In genomic region chr1:38489844-38490270, GRCh38 we compare ENCODE assay signal across 8 cellular contexts.
A peak's percentile ranks its signal among the peaks of the same experiment; 100 is the strongest.
DNase-seq lines count a peak whose midpoint lies in the region; ATAC-seq and TF ChIP-seq lines count a peak whose summit lies in the region.

No MANE protein-coding gene starts in this region.

- peaks cover 21% of the 10 kb centered on the region for H3K27me3 Mint-ChIP-seq in nephron (ENCODE audit: low read depth)

- no peak overlapping the region for H3K4me3 ChIP-seq in H7 (ENCODE audit: insufficient read depth, low read depth, low read length)
- no peak overlapping the region for H3K4me3 ChIP-seq in cardiac fibroblast (replicated peaks in 1 of 2; ENCODE audit: low read depth in 2 of 2, low read length in 2 of 2)

- H3K9me3 Mint-ChIP-seq in nephron: no peaks in the 10 kb centered on the region

- no peak overlapping the region for H3K4me3 Mint-ChIP-seq in nephron

- H3K27ac Mint-ChIP-seq in nephron: no peak overlapping the region

- H3K36me3 Mint-ChIP-seq in nephron (ENCODE audit: low read depth): no peaks in the 10 kb centered on the region

- ATAC-seq in GM18505 (IDR thresholded peaks at IDR 0.05; ENCODE audit: unreplicated experiment) (no peak), GM19463 (IDR thresholded peaks at IDR 0.05; ENCODE audit: unreplicated experiment) (no peak), HG03039 (IDR thresholded peaks at IDR 0.05; ENCODE audit: unreplicated experiment) (no peak)

- peak; percentile 26 for TF ChIP-seq CTCF in cardiac fibroblast (IDR thresholded peaks at IDR 0.05; ENCODE audit: low read depth, low read length)
- peak in 2 of 3 experiments; percentile 37 to 53 for TF ChIP-seq CTCF in nephron (IDR thresholded peaks at IDR 0.05; ENCODE audit: unreplicated experiment in 3 of 3)

- no peaks in the 10 kb centered on the region for H3K36me3 ChIP-seq in H7 (replicated peaks; ENCODE audit: control insufficient read depth, insufficient read depth, low read length)

- no peaks in the 10 kb centered on the region for H3K27me3 ChIP-seq in H7 (ENCODE audit: control insufficient read depth, insufficient read depth, low read length)

- peak; percentile 48 for DNase-seq in CMK (ENCODE audit: low read depth)
- DNase-seq in H7: peak; percentile 90
- peak in 3 of 5 experiments; percentile 7 to 37 (median 29) for DNase-seq in T-helper 2 cell
- peak in 1 of 2 donors; percentile 1 for DNase-seq in cardiac fibroblast (ENCODE audit: low read depth in 2 of 2)

- no peak for TF ChIP-seq POLR2A in GM18505 (IDR thresholded peaks at IDR 0.05; ENCODE audit: borderline replicate concordance, extremely low read depth, insufficient read depth, insufficient read length)

- H3K4me1 Mint-ChIP-seq in nephron: peaks cover 25% of the 10 kb centered on the region
